Comparison of ENCODE assay signal across 3 cellular contexts in the genomic region with DNA sequence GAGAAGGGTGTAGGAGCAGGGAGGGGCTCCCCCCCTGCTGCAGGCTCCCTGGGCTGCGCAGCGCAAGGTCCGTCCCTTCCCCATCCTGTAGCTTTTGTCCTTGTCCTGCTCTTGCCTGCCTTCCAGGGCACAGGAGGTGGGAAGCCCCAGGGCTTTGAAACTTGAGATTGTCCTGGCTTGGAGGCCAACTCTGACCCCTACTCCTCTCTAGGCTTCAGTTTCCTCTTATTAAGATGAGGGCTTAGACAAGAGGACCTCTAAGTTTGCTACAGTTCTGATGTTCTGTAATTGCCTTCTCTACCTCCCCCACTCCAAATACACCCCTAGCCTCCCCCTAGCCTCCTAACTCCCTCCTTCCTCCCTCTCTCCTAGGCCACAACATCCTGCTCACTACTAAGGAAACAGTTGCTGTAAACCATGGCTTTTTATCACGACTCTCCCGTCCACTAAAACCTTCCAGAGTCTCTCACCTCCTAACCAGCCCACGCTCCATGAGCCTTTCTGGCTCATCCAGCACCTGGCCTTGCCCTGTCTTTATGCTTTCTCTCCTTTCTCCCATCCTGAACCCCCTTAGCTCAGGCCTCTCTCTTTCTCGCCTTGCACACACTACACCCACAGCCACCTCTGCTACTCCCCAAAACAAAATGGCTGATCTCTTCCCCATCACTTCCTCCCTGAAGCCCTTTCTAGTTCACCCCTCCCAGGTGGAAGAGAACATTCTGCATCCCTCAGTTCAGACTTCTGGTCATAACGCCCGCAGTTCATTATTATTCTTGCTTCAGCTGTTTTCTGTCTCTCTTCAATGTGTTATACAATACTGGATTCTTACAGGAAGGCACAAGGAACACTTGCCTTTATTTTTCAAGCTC.
A peak's percentile ranks its signal among the peaks of the same experiment; 100 is the strongest.
TF ChIP-seq lines count a peak whose summit lies in the region.

No MANE protein-coding gene starts in this region.

TF ChIP-seq in SK-N-SH, 30 proteins besides CTCF, POLR2A, EP300 and RAD21 (continues in another document):
- TF ChIP-seq TCF12 (IDR thresholded peaks at IDR 0.05): no peak
- no peak for TF ChIP-seq FOSL2 (IDR thresholded peaks at IDR 0.05; ENCODE audit: borderline replicate concordance, low read depth)
- no peak for TF ChIP-seq NFIC (IDR thresholded peaks at IDR 0.05; ENCODE audit: borderline replicate concordance)
- TF ChIP-seq JUND (IDR thresholded peaks at IDR 0.05): no peak
- TF ChIP-seq, protein P1, sequence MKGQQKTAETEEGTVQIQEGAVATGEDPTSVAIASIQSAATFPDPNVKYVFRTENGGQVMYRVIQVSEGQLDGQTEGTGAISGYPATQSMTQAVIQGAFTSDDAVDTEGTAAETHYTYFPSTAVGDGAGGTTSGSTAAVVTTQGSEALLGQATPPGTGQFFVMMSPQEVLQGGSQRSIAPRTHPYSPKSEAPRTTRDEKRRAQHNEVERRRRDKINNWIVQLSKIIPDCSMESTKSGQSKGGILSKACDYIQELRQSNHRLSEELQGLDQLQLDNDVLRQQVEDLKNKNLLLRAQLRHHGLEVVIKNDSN (IDR thresholded peaks at IDR 0.05; ENCODE audit: borderline replicate concordance, low read depth): no peak
- TF ChIP-seq, protein P2, sequence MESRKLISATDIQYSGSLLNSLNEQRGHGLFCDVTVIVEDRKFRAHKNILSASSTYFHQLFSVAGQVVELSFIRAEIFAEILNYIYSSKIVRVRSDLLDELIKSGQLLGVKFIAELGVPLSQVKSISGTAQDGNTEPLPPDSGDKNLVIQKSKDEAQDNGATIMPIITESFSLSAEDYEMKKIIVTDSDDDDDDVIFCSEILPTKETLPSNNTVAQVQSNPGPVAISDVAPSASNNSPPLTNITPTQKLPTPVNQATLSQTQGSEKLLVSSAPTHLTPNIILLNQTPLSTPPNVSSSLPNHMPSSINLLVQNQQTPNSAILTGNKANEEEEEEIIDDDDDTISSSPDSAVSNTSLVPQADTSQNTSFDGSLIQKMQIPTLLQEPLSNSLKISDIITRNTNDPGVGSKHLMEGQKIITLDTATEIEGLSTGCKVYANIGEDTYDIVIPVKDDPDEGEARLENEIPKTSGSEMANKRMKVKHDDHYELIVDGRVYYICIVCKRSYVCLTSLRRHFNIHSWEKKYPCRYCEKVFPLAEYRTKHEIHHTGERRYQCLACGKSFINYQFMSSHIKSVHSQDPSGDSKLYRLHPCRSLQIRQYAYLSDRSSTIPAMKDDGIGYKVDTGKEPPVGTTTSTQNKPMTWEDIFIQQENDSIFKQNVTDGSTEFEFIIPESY (IDR thresholded peaks at IDR 0.05; ENCODE audit: borderline replicate concordance, low read depth): no peak
- no peak for TF ChIP-seq TEAD4 (IDR thresholded peaks at IDR 0.05; ENCODE audit: borderline replicate concordance, insufficient read depth)
- TF ChIP-seq SMC3 (IDR thresholded peaks at IDR 0.05; ENCODE audit: low read depth, low read length): no peak
- TF ChIP-seq FOXM1 (IDR thresholded peaks at IDR 0.05; ENCODE audit: low read depth): no peak
- TF ChIP-seq, protein P3, sequence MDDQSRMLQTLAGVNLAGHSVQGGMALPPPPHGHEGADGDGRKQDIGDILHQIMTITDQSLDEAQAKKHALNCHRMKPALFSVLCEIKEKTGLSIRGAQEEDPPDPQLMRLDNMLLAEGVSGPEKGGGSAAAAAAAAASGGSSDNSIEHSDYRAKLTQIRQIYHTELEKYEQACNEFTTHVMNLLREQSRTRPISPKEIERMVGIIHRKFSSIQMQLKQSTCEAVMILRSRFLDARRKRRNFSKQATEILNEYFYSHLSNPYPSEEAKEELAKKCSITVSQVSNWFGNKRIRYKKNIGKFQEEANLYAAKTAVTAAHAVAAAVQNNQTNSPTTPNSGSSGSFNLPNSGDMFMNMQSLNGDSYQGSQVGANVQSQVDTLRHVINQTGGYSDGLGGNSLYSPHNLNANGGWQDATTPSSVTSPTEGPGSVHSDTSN (IDR thresholded peaks at IDR 0.05): no peak
- TF ChIP-seq EZH2phosphoT487 (IDR thresholded peaks at IDR 0.05; ENCODE audit: borderline replicate concordance, low read depth): no peak
- TF ChIP-seq MXI1 (IDR thresholded peaks at IDR 0.05; ENCODE audit: low read depth, low read length): no peak
- no peak for TF ChIP-seq GABPA (IDR thresholded peaks at IDR 0.05; ENCODE audit: low read depth)
- no peak for TF ChIP-seq RXRA (IDR thresholded peaks at IDR 0.05; ENCODE audit: borderline replicate concordance, low read depth)
- no peak for TF ChIP-seq POLR2AphosphoS5 (IDR thresholded peaks at IDR 0.05; ENCODE audit: low read depth, low read length)

TF ChIP-seq in SK-N-SH treated with all-trans-retinoic acid at 6 μM for 48 hours, 23 proteins besides CTCF, POLR2A, EP300 and RAD21:
- TF ChIP-seq BACH2 (CRISPR knock-in tag; IDR thresholded peaks at IDR 0.05; ENCODE audit: borderline replicate concordance) (no peak), ZNF70 (CRISPR knock-in tag; IDR thresholded peaks at IDR 0.05) (no peak), OSR1 (CRISPR knock-in tag; IDR thresholded peaks at IDR 0.05) (no peak), ARNTL (CRISPR knock-in tag; IDR thresholded peaks at IDR 0.05; ENCODE audit: borderline replicate concordance, low read depth) (no peak), CSDC2 (CRISPR knock-in tag; IDR thresholded peaks at IDR 0.05) (no peak), ZNF565 (CRISPR knock-in tag; conservative IDR thresholded peaks at IDR 0.05; ENCODE audit: low read depth) (no peak), ZFP3 (CRISPR knock-in tag; IDR thresholded peaks at IDR 0.05) (no peak), ZFP30 (CRISPR knock-in tag; IDR thresholded peaks at IDR 0.05) (no peak), ISL1 (CRISPR knock-in tag; IDR thresholded peaks at IDR 0.05) (no peak)
- TF ChIP-seq, protein P4, sequence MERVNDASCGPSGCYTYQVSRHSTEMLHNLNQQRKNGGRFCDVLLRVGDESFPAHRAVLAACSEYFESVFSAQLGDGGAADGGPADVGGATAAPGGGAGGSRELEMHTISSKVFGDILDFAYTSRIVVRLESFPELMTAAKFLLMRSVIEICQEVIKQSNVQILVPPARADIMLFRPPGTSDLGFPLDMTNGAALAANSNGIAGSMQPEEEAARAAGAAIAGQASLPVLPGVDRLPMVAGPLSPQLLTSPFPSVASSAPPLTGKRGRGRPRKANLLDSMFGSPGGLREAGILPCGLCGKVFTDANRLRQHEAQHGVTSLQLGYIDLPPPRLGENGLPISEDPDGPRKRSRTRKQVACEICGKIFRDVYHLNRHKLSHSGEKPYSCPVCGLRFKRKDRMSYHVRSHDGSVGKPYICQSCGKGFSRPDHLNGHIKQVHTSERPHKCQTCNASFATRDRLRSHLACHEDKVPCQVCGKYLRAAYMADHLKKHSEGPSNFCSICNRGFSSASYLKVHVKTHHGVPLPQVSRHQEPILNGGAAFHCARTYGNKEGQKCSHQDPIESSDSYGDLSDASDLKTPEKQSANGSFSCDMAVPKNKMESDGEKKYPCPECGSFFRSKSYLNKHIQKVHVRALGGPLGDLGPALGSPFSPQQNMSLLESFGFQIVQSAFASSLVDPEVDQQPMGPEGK (CRISPR knock-in tag; IDR thresholded peaks at IDR 0.05; ENCODE audit: borderline replicate concordance): no peak
- TF ChIP-seq, protein P5, sequence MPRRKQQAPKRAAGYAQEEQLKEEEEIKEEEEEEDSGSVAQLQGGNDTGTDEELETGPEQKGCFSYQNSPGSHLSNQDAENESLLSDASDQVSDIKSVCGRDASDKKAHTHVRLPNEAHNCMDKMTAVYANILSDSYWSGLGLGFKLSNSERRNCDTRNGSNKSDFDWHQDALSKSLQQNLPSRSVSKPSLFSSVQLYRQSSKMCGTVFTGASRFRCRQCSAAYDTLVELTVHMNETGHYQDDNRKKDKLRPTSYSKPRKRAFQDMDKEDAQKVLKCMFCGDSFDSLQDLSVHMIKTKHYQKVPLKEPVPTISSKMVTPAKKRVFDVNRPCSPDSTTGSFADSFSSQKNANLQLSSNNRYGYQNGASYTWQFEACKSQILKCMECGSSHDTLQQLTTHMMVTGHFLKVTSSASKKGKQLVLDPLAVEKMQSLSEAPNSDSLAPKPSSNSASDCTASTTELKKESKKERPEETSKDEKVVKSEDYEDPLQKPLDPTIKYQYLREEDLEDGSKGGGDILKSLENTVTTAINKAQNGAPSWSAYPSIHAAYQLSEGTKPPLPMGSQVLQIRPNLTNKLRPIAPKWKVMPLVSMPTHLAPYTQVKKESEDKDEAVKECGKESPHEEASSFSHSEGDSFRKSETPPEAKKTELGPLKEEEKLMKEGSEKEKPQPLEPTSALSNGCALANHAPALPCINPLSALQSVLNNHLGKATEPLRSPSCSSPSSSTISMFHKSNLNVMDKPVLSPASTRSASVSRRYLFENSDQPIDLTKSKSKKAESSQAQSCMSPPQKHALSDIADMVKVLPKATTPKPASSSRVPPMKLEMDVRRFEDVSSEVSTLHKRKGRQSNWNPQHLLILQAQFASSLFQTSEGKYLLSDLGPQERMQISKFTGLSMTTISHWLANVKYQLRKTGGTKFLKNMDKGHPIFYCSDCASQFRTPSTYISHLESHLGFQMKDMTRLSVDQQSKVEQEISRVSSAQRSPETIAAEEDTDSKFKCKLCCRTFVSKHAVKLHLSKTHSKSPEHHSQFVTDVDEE (CRISPR knock-in tag; IDR thresholded peaks at IDR 0.05): no peak

TF ChIP-seq in H1, 55 proteins besides CTCF, POLR2A, EP300 and RAD21:
- TF ChIP-seq TAF1 (IDR thresholded peaks at IDR 0.05; ENCODE audit: low read depth, low read length) (peak; percentile 5; the same call in 1 of the 2 replicates), HDAC2 (IDR thresholded peaks at IDR 0.05; ENCODE audit: borderline replicate concordance in 1 of 2, low read depth in 2 of 2, low read length in 2 of 2) (no peak), SP4 (IDR thresholded peaks at IDR 0.05; ENCODE audit: low read length) (no peak), KDM5A (IDR thresholded peaks at IDR 0.05; ENCODE audit: low read length) (no peak), YY1 (IDR thresholded peaks at IDR 0.05; ENCODE audit: low read depth, low read length) (peak; percentile 80), CTBP2 (IDR thresholded peaks at IDR 0.05; ENCODE audit: borderline replicate concordance, insufficient read depth, insufficient read length, low read length) (no peak), CBX5 (IDR thresholded peaks at IDR 0.05; ENCODE audit: low read depth, low read length) (no peak)
